In genomic region chr13:93172109-93172508, GRCh38 we compare ENCODE assay signal across 1 cellular context.
TF ChIP-seq lines count a peak whose summit lies in the region.

No MANE protein-coding gene starts in this region.

TF ChIP-seq in liver, 16 proteins besides CTCF, POLR2A, EP300 and RAD21 (continued from another document):
- TF ChIP-seq ZBTB33 (IDR thresholded peaks at IDR 0.05) (no peak), EGR1 (IDR thresholded peaks at IDR 0.05; ENCODE audit: low read depth in 2 of 2) (no peak), FOXA2 (IDR thresholded peaks at IDR 0.05) (no peak), HNF4G (IDR thresholded peaks at IDR 0.05) (no peak), MAX (IDR thresholded peaks at IDR 0.05) (no peak), TAF1 (conservative IDR thresholded peaks at IDR 0.05) (no peak), ATF3 (IDR thresholded peaks at IDR 0.05) (no peak), GABPA (IDR thresholded peaks at IDR 0.05 in 1 of 2, conservative IDR thresholded peaks at IDR 0.05 in 1 of 2) (no peak), FOXA1 (IDR thresholded peaks at IDR 0.05) (no peak), HNF4A (conservative IDR thresholded peaks at IDR 0.05) (no peak), YY1 (IDR thresholded peaks at IDR 0.05) (no peak)
TF ChIP-seq in liver: peak in this region for 0.
